Comparison of ENCODE assay signal across 1 cellular context in the genomic region with DNA sequence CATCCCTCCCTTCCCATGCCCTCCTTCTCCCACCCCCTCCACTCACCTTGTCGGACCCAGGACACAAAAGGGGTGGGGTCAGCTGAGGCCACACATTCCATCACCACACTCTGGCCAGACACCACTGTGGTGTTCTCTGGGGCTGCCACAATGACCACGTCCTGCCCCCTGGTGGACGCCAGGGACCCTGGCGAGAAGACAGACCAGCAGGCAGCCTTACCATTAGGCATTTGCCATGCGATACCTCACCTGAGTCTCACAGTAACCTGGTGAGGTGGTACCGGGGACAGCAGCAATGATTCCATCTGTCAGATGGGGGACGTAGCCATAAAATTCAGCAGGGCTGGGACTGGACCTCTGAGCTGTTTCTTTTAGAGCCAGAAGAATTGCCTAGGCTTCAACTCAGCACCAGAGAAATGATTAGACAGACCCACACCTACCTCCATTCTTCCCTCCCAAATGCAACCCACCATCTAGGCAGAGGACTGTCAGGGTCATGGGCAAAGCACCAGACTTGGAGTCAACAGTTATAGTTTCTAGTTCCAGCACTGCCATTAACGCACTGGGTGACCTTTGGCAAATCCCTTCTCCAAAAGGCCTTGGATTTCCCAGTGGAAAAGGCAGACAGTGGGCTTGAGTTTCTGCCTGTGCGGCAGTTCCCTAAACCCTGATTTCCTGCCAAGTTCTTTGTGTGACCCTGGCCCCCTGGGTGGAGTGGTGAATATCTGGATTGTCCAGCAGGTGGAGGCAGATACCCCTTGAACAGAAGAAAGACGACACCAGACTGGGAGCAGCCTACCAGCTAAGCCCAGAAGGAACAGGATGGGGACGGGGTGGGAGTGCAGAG.
TF ChIP-seq lines count a peak whose summit lies in the region.

No MANE protein-coding gene starts in this region.

TF ChIP-seq in HepG2, 621 proteins besides CTCF, POLR2A, EP300 and RAD21 (continued from another document and continues in another):
- TF ChIP-seq, protein P1, sequence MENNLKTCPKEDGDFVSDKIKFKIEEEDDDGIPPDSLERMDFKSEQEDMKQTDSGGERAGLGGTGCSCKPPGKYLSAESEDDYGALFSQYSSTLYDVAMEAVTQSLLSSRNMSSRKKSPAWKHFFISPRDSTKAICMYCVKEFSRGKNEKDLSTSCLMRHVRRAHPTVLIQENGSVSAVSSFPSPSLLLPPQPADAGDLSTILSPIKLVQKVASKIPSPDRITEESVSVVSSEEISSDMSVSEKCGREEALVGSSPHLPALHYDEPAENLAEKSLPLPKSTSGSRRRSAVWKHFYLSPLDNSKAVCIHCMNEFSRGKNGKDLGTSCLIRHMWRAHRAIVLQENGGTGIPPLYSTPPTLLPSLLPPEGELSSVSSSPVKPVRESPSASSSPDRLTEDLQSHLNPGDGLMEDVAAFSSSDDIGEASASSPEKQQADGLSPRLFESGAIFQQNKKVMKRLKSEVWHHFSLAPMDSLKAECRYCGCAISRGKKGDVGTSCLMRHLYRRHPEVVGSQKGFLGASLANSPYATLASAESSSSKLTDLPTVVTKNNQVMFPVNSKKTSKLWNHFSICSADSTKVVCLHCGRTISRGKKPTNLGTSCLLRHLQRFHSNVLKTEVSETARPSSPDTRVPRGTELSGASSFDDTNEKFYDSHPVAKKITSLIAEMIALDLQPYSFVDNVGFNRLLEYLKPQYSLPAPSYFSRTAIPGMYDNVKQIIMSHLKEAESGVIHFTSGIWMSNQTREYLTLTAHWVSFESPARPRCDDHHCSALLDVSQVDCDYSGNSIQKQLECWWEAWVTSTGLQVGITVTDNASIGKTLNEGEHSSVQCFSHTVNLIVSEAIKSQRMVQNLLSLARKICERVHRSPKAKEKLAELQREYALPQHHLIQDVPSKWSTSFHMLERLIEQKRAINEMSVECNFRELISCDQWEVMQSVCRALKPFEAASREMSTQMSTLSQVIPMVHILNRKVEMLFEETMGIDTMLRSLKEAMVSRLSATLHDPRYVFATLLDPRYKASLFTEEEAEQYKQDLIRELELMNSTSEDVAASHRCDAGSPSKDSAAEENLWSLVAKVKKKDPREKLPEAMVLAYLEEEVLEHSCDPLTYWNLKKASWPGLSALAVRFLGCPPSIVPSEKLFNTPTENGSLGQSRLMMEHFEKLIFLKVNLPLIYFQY (CRISPR knock-in tag; IDR thresholded peaks at IDR 0.05; ENCODE audit: borderline replicate concordance): no peak
- TF ChIP-seq ERF (CRISPR knock-in tag; IDR thresholded peaks at IDR 0.05): no peak
- TF ChIP-seq ZFP82 (CRISPR knock-in tag; IDR thresholded peaks at IDR 0.05; ENCODE audit: borderline replicate concordance): no peak
- TF ChIP-seq, protein P2, sequence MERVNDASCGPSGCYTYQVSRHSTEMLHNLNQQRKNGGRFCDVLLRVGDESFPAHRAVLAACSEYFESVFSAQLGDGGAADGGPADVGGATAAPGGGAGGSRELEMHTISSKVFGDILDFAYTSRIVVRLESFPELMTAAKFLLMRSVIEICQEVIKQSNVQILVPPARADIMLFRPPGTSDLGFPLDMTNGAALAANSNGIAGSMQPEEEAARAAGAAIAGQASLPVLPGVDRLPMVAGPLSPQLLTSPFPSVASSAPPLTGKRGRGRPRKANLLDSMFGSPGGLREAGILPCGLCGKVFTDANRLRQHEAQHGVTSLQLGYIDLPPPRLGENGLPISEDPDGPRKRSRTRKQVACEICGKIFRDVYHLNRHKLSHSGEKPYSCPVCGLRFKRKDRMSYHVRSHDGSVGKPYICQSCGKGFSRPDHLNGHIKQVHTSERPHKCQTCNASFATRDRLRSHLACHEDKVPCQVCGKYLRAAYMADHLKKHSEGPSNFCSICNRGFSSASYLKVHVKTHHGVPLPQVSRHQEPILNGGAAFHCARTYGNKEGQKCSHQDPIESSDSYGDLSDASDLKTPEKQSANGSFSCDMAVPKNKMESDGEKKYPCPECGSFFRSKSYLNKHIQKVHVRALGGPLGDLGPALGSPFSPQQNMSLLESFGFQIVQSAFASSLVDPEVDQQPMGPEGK (CRISPR knock-in tag; IDR thresholded peaks at IDR 0.05): peak; percentile 50
- 0 out of 2 replicates have a peak, but pooled peaks have one; percentile 11 for TF ChIP-seq ZNF724P (CRISPR knock-in tag; IDR thresholded peaks at IDR 0.05; ENCODE audit: borderline replicate concordance)
- no peak for TF ChIP-seq HMG20A (CRISPR knock-in tag; IDR thresholded peaks at IDR 0.05; ENCODE audit: borderline replicate concordance)
- TF ChIP-seq, protein P3, sequence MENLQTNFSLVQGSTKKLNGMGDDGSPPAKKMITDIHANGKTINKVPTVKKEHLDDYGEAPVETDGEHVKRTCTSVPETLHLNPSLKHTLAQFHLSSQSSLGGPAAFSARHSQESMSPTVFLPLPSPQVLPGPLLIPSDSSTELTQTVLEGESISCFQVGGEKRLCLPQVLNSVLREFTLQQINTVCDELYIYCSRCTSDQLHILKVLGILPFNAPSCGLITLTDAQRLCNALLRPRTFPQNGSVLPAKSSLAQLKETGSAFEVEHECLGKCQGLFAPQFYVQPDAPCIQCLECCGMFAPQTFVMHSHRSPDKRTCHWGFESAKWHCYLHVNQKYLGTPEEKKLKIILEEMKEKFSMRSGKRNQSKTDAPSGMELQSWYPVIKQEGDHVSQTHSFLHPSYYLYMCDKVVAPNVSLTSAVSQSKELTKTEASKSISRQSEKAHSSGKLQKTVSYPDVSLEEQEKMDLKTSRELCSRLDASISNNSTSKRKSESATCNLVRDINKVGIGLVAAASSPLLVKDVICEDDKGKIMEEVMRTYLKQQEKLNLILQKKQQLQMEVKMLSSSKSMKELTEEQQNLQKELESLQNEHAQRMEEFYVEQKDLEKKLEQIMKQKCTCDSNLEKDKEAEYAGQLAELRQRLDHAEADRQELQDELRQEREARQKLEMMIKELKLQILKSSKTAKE (CRISPR knock-in tag; IDR thresholded peaks at IDR 0.05; ENCODE audit: borderline replicate concordance): no peak
- TF ChIP-seq, protein P4, sequence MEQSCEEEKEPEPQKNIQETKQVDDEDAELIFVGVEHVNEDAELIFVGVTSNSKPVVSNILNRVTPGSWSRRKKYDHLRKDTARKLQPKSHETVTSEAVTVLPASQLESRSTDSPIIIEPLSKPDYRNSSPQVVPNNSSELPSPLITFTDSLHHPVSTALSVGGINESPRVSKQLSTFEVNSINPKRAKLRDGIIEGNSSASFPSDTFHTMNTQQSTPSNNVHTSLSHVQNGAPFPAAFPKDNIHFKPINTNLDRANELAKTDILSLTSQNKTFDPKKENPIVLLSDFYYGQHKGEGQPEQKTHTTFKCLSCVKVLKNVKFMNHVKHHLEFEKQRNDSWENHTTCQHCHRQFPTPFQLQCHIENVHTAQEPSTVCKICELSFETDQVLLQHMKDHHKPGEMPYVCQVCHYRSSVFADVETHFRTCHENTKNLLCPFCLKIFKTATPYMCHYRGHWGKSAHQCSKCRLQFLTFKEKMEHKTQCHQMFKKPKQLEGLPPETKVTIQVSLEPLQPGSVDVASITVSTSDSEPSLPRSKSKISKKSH (CRISPR knock-in tag; IDR thresholded peaks at IDR 0.05; ENCODE audit: borderline replicate concordance): no peak
- TF ChIP-seq, protein P5, sequence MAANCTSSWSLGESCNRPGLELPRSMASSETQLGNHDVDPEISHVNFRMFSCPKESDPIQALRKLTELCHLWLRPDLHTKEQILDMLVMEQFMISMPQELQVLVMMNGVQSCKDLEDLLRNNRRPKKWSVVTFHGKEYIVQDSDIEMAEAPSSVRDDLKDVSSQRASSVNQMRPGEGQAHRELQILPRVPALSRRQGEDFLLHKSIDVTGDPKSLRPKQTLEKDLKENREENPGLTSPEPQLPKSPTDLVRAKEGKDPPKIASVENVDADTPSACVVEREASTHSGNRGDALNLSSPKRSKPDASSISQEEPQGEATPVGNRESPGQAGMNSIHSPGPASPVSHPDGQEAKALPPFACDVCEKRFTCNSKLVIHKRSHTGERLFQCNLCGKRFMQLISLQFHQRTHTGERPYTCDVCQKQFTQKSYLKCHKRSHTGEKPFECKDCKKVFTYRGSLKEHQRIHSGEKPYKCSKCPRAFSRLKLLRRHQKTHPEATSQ (CRISPR knock-in tag; IDR thresholded peaks at IDR 0.05; ENCODE audit: borderline replicate concordance): no peak
- TF ChIP-seq, protein P6, sequence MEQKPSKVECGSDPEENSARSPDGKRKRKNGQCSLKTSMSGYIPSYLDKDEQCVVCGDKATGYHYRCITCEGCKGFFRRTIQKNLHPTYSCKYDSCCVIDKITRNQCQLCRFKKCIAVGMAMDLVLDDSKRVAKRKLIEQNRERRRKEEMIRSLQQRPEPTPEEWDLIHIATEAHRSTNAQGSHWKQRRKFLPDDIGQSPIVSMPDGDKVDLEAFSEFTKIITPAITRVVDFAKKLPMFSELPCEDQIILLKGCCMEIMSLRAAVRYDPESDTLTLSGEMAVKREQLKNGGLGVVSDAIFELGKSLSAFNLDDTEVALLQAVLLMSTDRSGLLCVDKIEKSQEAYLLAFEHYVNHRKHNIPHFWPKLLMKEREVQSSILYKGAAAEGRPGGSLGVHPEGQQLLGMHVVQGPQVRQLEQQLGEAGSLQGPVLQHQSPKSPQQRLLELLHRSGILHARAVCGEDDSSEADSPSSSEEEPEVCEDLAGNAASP (CRISPR knock-in tag; IDR thresholded peaks at IDR 0.05; ENCODE audit: borderline replicate concordance): peak; percentile 89; the same call in 1 of the 2 replicates
- 0 out of 2 replicates have a peak, but pooled peaks have one; percentile 55 for TF ChIP-seq ZSCAN29 (CRISPR knock-in tag; conservative IDR thresholded peaks at IDR 0.05)
- no peak for TF ChIP-seq IRF2 (CRISPR knock-in tag; IDR thresholded peaks at IDR 0.05)
- no peak for TF ChIP-seq TCF7 (IDR thresholded peaks at IDR 0.05; ENCODE audit: low read depth)
- TF ChIP-seq, protein P7, sequence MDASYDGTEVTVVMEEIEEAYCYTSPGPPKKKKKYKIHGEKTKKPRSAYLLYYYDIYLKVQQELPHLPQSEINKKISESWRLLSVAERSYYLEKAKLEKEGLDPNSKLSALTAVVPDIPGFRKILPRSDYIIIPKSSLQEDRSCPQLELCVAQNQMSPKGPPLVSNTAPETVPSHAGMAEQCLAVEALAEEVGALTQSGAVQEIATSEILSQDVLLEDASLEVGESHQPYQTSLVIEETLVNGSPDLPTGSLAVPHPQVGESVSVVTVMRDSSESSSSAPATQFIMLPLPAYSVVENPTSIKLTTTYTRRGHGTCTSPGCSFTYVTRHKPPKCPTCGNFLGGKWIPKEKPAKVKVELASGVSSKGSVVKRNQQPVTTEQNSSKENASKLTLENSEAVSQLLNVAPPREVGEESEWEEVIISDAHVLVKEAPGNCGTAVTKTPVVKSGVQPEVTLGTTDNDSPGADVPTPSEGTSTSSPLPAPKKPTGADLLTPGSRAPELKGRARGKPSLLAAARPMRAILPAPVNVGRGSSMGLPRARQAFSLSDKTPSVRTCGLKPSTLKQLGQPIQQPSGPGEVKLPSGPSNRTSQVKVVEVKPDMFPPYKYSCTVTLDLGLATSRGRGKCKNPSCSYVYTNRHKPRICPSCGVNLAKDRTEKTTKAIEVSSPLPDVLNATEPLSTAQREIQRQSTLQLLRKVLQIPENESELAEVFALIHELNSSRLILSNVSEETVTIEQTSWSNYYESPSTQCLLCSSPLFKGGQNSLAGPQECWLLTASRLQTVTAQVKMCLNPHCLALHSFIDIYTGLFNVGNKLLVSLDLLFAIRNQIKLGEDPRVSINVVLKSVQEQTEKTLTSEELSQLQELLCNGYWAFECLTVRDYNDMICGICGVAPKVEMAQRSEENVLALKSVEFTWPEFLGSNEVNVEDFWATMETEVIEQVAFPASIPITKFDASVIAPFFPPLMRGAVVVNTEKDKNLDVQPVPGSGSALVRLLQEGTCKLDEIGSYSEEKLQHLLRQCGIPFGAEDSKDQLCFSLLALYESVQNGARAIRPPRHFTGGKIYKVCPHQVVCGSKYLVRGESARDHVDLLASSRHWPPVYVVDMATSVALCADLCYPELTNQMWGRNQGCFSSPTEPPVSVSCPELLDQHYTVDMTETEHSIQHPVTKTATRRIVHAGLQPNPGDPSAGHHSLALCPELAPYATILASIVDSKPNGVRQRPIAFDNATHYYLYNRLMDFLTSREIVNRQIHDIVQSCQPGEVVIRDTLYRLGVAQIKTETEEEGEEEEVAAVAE (CRISPR knock-in tag; IDR thresholded peaks at IDR 0.05; ENCODE audit: borderline replicate concordance): no peak
- TF ChIP-seq, protein P8, sequence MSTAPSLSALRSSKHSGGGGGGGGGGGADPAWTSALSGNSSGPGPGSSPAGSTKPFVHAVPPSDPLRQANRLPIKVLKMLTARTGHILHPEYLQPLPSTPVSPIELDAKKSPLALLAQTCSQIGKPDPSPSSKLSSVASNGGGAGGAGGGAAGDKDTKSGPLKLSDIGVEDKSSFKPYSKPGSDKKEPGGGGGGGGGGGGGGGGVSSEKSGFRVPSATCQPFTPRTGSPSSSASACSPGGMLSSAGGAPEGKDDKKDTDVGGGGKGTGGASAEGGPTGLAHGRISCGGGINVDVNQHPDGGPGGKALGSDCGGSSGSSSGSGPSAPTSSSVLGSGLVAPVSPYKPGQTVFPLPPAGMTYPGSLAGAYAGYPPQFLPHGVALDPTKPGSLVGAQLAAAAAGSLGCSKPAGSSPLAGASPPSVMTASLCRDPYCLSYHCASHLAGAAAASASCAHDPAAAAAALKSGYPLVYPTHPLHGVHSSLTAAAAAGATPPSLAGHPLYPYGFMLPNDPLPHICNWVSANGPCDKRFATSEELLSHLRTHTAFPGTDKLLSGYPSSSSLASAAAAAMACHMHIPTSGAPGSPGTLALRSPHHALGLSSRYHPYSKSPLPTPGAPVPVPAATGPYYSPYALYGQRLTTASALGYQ (CRISPR knock-in tag; IDR thresholded peaks at IDR 0.05): no peak
- peak; percentile 46; the same call in 1 of the 2 replicates for TF ChIP-seq RXRB (CRISPR knock-in tag; IDR thresholded peaks at IDR 0.05; ENCODE audit: borderline replicate concordance)
- no peak for TF ChIP-seq ZNF33A (CRISPR knock-in tag; IDR thresholded peaks at IDR 0.05; ENCODE audit: borderline replicate concordance)
- TF ChIP-seq AHR (CRISPR knock-in tag; IDR thresholded peaks at IDR 0.05): no peak
- TF ChIP-seq SALL2 (CRISPR knock-in tag; IDR thresholded peaks at IDR 0.05): peak; percentile 47; the same call in 1 of the 2 replicates
- TF ChIP-seq ZNF746 (CRISPR knock-in tag; IDR thresholded peaks at IDR 0.05): no peak
- TF ChIP-seq, protein P9, sequence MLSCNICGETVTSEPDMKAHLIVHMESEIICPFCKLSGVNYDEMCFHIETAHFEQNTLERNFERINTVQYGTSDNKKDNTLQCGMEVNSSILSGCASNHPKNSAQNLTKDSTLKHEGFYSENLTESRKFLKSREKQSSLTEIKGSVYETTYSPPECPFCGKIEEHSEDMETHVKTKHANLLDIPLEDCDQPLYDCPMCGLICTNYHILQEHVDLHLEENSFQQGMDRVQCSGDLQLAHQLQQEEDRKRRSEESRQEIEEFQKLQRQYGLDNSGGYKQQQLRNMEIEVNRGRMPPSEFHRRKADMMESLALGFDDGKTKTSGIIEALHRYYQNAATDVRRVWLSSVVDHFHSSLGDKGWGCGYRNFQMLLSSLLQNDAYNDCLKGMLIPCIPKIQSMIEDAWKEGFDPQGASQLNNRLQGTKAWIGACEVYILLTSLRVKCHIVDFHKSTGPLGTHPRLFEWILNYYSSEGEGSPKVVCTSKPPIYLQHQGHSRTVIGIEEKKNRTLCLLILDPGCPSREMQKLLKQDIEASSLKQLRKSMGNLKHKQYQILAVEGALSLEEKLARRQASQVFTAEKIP (CRISPR knock-in tag; IDR thresholded peaks at IDR 0.05; ENCODE audit: borderline replicate concordance): no peak
- peak; percentile 30; the same call in 1 of the 2 replicates for TF ChIP-seq HOXA3 (CRISPR knock-in tag; IDR thresholded peaks at IDR 0.05)
- no peak for TF ChIP-seq ZFP41 (CRISPR knock-in tag; IDR thresholded peaks at IDR 0.05; ENCODE audit: borderline replicate concordance)
